1 cellular context compared by ENCODE assay signal in the genomic region with DNA sequence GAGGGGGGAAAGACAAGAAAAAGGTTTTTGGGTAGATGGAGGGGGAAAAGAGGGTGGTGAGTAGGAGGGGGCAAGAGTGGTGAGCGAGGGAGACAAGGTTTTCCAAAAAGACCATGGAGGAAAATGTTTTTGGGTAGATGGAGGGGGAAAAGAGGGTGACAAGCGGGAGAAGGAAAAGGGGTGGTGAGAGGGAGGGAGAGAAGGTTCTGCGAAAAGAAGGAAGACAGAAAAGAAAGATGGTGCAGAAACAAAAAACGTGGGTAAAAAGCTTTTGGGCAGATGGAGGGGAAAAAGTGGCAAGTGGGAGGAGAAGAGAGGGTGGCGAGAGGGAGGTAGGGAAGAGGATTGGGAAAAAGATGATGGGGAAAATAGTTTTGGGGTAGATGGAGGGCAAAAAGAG.
TF ChIP-seq lines count a peak whose summit lies in the region.

No MANE protein-coding gene starts in this region.

TF ChIP-seq in K562, 482 proteins besides CTCF, POLR2A, EP300 and RAD21 (continued from another document):
- no peak for TF ChIP-seq FUS (optimal IDR thresholded peaks at IDR 0.05; ENCODE audit: low read depth, low read length)
- no peak for TF ChIP-seq POLR2G (IDR thresholded peaks at IDR 0.05; ENCODE audit: low read depth, low read length)
- TF ChIP-seq BHLHE40 (IDR thresholded peaks at IDR 0.05; ENCODE audit: low read length): no peak
- TF ChIP-seq MYBL2 (IDR thresholded peaks at IDR 0.05; ENCODE audit: low read depth): no peak
- TF ChIP-seq MYBL2 (CRISPR knock-in tag; IDR thresholded peaks at IDR 0.05; ENCODE audit: borderline replicate concordance): no peak
- no peak for TF ChIP-seq SMC3 (conservative IDR thresholded peaks at IDR 0.05; ENCODE audit: insufficient read depth, low read depth, low read length)
- TF ChIP-seq SRF (CRISPR knock-in tag; IDR thresholded peaks at IDR 0.05): no peak
- no peak for TF ChIP-seq CCAR2 (IDR thresholded peaks at IDR 0.05; ENCODE audit: low read depth, low read length)
- TF ChIP-seq, protein P1, sequence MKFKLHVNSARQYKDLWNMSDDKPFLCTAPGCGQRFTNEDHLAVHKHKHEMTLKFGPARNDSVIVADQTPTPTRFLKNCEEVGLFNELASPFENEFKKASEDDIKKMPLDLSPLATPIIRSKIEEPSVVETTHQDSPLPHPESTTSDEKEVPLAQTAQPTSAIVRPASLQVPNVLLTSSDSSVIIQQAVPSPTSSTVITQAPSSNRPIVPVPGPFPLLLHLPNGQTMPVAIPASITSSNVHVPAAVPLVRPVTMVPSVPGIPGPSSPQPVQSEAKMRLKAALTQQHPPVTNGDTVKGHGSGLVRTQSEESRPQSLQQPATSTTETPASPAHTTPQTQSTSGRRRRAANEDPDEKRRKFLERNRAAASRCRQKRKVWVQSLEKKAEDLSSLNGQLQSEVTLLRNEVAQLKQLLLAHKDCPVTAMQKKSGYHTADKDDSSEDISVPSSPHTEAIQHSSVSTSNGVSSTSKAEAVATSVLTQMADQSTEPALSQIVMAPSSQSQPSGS (CRISPR knock-in tag; IDR thresholded peaks at IDR 0.05): no peak
- TF ChIP-seq, protein P2, sequence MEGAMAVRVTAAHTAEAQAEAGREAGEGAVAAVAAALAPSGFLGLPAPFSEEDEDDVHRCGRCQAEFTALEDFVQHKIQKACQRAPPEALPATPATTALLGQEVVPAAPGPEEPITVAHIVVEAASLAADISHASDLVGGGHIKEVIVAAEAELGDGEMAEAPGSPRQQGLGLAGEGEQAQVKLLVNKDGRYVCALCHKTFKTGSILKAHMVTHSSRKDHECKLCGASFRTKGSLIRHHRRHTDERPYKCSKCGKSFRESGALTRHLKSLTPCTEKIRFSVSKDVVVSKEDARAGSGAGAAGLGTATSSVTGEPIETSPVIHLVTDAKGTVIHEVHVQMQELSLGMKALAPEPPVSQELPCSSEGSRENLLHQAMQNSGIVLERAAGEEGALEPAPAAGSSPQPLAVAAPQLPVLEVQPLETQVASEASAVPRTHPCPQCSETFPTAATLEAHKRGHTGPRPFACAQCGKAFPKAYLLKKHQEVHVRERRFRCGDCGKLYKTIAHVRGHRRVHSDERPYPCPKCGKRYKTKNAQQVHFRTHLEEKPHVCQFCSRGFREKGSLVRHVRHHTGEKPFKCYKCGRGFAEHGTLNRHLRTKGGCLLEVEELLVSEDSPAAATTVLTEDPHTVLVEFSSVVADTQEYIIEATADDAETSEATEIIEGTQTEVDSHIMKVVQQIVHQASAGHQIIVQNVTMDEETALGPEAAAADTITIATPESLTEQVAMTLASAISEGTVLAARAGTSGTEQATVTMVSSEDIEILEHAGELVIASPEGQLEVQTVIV (CRISPR knock-in tag; IDR thresholded peaks at IDR 0.05; ENCODE audit: borderline replicate concordance): no peak
- 0 out of 2 replicates have a peak, but pooled peaks have one; percentile 22 for TF ChIP-seq EHMT2 (IDR thresholded peaks at IDR 0.05)
- TF ChIP-seq NR2C1 (IDR thresholded peaks at IDR 0.05): no peak
- no peak for TF ChIP-seq NR2C1 (tag; IDR thresholded peaks at IDR 0.05)
- TF ChIP-seq ZNF830 (CRISPR knock-in tag; IDR thresholded peaks at IDR 0.05): no peak
- no peak for TF ChIP-seq MECOM (CRISPR knock-in tag; IDR thresholded peaks at IDR 0.05)
- TF ChIP-seq, protein P3, sequence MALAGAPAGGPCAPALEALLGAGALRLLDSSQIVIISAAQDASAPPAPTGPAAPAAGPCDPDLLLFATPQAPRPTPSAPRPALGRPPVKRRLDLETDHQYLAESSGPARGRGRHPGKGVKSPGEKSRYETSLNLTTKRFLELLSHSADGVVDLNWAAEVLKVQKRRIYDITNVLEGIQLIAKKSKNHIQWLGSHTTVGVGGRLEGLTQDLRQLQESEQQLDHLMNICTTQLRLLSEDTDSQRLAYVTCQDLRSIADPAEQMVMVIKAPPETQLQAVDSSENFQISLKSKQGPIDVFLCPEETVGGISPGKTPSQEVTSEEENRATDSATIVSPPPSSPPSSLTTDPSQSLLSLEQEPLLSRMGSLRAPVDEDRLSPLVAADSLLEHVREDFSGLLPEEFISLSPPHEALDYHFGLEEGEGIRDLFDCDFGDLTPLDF (CRISPR knock-in tag; IDR thresholded peaks at IDR 0.05): no peak
- TF ChIP-seq BDP1 (IDR thresholded peaks at IDR 0.05; ENCODE audit: insufficient read depth, insufficient read length): no peak
- TF ChIP-seq, protein P4, sequence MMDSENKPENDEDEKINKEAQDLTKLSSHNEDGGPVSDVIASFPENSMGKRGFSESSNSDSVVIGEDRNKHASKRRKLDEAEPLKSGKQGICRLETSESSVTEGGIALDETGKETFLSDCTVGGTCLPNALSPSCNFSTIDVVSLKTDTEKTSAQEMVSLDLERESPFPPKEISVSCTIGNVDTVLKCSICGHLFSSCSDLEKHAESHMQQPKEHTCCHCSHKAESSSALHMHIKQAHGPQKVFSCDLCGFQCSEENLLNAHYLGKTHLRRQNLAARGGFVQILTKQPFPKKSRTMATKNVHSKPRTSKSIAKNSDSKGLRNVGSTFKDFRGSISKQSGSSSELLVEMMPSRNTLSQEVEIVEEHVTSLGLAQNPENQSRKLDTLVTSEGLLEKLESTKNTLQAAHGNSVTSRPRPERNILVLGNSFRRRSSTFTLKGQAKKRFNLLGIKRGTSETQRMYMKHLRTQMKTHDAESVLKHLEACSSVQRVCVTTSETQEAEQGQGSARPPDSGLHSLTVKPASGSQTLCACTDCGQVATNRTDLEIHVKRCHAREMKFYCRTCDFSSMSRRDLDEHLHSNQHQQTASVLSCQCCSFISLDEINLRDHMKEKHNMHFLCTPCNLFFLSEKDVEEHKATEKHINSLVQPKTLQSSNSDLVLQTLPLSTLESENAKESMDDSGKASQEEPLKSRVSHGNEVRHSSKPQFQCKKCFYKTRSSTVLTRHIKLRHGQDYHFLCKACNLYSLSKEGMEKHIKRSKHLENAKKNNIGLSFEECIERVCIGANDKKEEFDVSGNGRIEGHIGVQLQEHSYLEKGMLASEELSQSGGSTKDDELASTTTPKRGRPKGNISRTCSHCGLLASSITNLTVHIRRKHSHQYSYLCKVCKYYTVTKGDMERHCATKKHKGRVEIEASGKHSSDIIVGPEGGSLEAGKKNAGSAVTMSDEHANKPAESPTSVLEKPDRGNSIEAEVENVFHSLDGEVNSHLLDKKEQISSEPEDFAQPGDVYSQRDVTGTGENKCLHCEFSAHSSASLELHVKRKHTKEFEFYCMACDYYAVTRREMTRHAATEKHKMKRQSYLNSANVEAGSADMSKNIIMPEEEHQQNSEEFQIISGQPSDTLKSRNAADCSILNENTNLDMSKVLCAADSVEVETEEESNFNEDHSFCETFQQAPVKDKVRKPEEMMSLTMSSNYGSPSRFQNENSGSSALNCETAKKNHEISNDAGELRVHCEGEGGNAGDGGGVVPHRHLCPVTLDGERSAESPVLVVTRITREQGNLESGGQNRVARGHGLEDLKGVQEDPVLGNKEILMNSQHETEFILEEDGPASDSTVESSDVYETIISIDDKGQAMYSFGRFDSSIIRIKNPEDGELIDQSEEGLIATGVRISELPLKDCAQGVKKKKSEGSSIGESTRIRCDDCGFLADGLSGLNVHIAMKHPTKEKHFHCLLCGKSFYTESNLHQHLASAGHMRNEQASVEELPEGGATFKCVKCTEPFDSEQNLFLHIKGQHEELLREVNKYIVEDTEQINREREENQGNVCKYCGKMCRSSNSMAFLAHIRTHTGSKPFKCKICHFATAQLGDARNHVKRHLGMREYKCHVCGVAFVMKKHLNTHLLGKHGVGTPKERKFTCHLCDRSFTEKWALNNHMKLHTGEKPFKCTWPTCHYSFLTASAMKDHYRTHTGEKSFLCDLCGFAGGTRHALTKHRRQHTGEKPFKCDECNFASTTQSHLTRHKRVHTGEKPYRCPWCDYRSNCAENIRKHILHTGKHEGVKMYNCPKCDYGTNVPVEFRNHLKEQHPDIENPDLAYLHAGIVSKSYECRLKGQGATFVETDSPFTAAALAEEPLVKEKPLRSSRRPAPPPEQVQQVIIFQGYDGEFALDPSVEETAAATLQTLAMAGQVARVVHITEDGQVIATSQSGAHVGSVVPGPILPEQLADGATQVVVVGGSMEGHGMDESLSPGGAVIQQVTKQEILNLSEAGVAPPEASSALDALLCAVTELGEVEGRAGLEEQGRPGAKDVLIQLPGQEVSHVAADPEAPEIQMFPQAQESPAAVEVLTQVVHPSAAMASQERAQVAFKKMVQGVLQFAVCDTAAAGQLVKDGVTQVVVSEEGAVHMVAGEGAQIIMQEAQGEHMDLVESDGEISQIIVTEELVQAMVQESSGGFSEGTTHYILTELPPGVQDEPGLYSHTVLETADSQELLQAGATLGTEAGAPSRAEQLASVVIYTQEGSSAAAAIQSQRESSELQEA (IDR thresholded peaks at IDR 0.05; ENCODE audit: low read depth): no peak
- TF ChIP-seq CBX8 (IDR thresholded peaks at IDR 0.05; ENCODE audit: borderline replicate concordance, extremely low read depth, low read depth, low read length, poor library complexity, severe bottlenecking): no peak
- TF ChIP-seq, protein P5, sequence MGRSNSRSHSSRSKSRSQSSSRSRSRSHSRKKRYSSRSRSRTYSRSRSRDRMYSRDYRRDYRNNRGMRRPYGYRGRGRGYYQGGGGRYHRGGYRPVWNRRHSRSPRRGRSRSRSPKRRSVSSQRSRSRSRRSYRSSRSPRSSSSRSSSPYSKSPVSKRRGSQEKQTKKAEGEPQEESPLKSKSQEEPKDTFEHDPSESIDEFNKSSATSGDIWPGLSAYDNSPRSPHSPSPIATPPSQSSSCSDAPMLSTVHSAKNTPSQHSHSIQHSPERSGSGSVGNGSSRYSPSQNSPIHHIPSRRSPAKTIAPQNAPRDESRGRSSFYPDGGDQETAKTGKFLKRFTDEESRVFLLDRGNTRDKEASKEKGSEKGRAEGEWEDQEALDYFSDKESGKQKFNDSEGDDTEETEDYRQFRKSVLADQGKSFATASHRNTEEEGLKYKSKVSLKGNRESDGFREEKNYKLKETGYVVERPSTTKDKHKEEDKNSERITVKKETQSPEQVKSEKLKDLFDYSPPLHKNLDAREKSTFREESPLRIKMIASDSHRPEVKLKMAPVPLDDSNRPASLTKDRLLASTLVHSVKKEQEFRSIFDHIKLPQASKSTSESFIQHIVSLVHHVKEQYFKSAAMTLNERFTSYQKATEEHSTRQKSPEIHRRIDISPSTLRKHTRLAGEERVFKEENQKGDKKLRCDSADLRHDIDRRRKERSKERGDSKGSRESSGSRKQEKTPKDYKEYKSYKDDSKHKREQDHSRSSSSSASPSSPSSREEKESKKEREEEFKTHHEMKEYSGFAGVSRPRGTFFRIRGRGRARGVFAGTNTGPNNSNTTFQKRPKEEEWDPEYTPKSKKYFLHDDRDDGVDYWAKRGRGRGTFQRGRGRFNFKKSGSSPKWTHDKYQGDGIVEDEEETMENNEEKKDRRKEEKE (IDR thresholded peaks at IDR 0.05; ENCODE audit: borderline replicate concordance in 1 of 2, control insufficient read depth in 1 of 2, low read depth in 2 of 2, low read length in 1 of 2): 0 out of 4 replicates have a peak, but pooled peaks of 1 of the 2 experiments have one; percentile 76
- no peak for TF ChIP-seq ELF1 (tag; IDR thresholded peaks at IDR 0.05)
- TF ChIP-seq ZNF408 (CRISPR knock-in tag; IDR thresholded peaks at IDR 0.05; ENCODE audit: low read depth): no peak
- no peak for TF ChIP-seq HNRNPL (IDR thresholded peaks at IDR 0.05; ENCODE audit: low read depth, low read length)
- TF ChIP-seq FOXJ2 (tag; IDR thresholded peaks at IDR 0.05): no peak
- TF ChIP-seq TGIF2 (CRISPR knock-in tag; IDR thresholded peaks at IDR 0.05): no peak
- no peak for TF ChIP-seq NCOA1 (IDR thresholded peaks at IDR 0.05; ENCODE audit: low read depth)
TF ChIP-seq in K562: peak in this region for 38.
